In genomic region chr12:31590730-31591307, GRCh38 we compare ENCODE assay signal across 8 cellular contexts. TPM values are rescaled to one million over a fixed set of nuclear protein-coding genes. Genes with fewer than 3 reads are reported as not detected.
DNase-seq lines count a peak whose midpoint lies in the region; ATAC-seq, FAIRE-seq and TF ChIP-seq lines count a peak whose summit lies in the region.

Gene DENND5B, minus strand, starts transcription at chr12:31591136. Its CDS starts 304 bp downstream, at chr12:31590832.

- ATAC-seq in GM21526 (IDR thresholded peaks at IDR 0.05; ENCODE audit: low FRiP score, unreplicated experiment): peak; percentile 46

- FAIRE-seq in HTR-8/SVneo (lab: Jason Lieb, UNC) (peak; percentile 46), bronchial epithelial cell (lab: Jason Lieb, UNC) (no peak)

- H3K27me3 ChIP-seq in GM06990 (replicated peaks; ENCODE audit: control insufficient read depth, insufficient read depth, low read length): no peaks in the 10 kb centered on the region
- H3K27me3 ChIP-seq in bronchial epithelial cell (ENCODE audit: control insufficient read depth, insufficient read depth, low read length): no peaks in the 10 kb centered on the region
- H3K27me3 ChIP-seq in iPS-20b (ENCODE audit: insufficient read depth, low read length): peaks cover 30% of the 10 kb centered on the region

- H3K36me3 ChIP-seq in GM06990 (ENCODE audit: control insufficient read depth, insufficient read depth, low read length) (no peaks in the 10 kb centered on the region), bronchial epithelial cell (ENCODE audit: control insufficient read depth, insufficient read depth, low read length) (no peaks in the 10 kb centered on the region), iPS-20b (ENCODE audit: insufficient read depth, low read depth, low read length) (no peaks in the 10 kb centered on the region)

- H3K9ac ChIP-seq in iPS-20b (ENCODE audit: low read depth, low read length): peak within 1 kb of the TSS; percentile 63

- H3K4me3 ChIP-seq in GM06990 (replicated peaks; ENCODE audit: low read depth, low read length) (peak within 1 kb of the TSS; percentile 87), bronchial epithelial cell (ENCODE audit: low read depth, low read length) (peak within 1 kb of the TSS; percentile 84), iPS-20b (ENCODE audit: low read length) (peak within 1 kb of the TSS; percentile 74), skeletal muscle cell (ENCODE audit: low read depth, low read length) (peak within 1 kb of the TSS; percentile 71)

- DNase-seq in GM06990 (ENCODE audit: extremely low read depth, insufficient read length) (peak; percentile 85), HTR-8/SVneo (ENCODE audit: insufficient read length, low spot score) (peak; percentile 58), bronchial epithelial cell (ENCODE audit: low read depth) (no peak), skeletal muscle cell (ENCODE audit: low read depth) (no peak), superior temporal gyrus (ENCODE audit: extremely low spot score) (no peak)

- TF ChIP-seq POLR2A in Raji (IDR thresholded peaks at IDR 0.05; ENCODE audit: insufficient read depth, low read depth, low read length): 0 out of 2 replicates have a peak, but pooled peaks have one; percentile 25

- H3K27ac ChIP-seq in iPS-20b (ENCODE audit: low read length): no peak within 1 kb of the TSS

- no peaks in the 10 kb centered on the region for H3K9me3 ChIP-seq in iPS-20b (ENCODE audit: insufficient read depth, low read depth, low read length)

- H3K4me1 ChIP-seq in iPS-20b (ENCODE audit: insufficient read depth, low read length): peaks cover 13% of the 10 kb centered on the region; the same call in 1 of the 2 replicates

- no peak for TF ChIP-seq CTCF in GM06990 (IDR thresholded peaks at IDR 0.05; ENCODE audit: insufficient read depth, low read length, poor library complexity, severe bottlenecking)
- no peak for TF ChIP-seq CTCF in bronchial epithelial cell (IDR thresholded peaks at IDR 0.05; ENCODE audit: insufficient read depth, low read length, severe bottlenecking)

RNA-seq across cellular contexts. Expression of gene DENND5B, which starts in this region (rescaled TPM):
- 2.6 and 4.7 TPM in 2 replicates for total RNA-seq in bronchial epithelial cell

Comparison
In these comparisons a context has a peak if more than half of its experiments do, and no peak if none do; other contexts are left out.
1. DNase-seq: peak in GM06990 (single experiment) and HTR-8/SVneo (single experiment); none in bronchial epithelial cell (single experiment), skeletal muscle cell (single experiment) and superior temporal gyrus (single experiment).
2. Peak in every context shown above with its lines, with median percentiles within 50 percentile points of each other: H3K4me3 ChIP-seq.